In the genomic region with DNA sequence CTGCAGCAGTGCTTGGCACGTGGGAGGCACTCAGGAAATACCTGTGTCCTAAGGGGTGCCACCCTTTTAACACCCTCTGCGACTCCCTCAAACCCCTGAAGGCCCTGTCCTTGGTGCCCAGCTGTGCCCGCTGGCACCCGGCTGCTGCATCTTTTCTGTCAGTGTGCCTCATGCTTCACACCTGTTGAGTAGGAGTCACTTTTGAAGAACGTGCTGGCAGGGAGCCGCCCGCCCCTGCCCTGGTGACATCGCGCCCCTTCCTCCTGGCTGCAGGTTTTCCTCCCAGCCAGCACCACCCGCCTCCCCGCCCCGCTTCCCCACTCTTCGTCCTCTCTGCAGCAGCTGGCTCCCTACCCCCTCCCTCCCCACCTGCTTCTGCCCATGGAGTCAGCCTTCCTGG, we compare ENCODE assay signal across 14 cellular contexts. TPM values are rescaled to one million over a fixed set of nuclear protein-coding genes. Genes with fewer than 3 reads are reported as not detected.
DNase-seq lines count a peak whose midpoint lies in the region; ATAC-seq and TF ChIP-seq lines count a peak whose summit lies in the region.
"Had no signal": no experiment of that assay in that cellular context is flagged by ENCODE, and none has a peak within 500 bp of the region (broad histone marks: within the 10 kb centered on the region; RNA-seq: fewer than 3 reads in every experiment).

No MANE protein-coding gene starts in this region.

- H3K9me3 ChIP-seq in neutrophil: no peaks in the 10 kb centered on the region
- H3K9me3 ChIP-seq: colonic mucosa, SJSA1 had no signal

- no peak for TF ChIP-seq CTCF in neutrophil (IDR thresholded peaks at IDR 0.05)

- peaks cover 17 to 21% of the 10 kb centered on the region in 2 experiments for H3K4me1 ChIP-seq in neutrophil (ENCODE audit: control insufficient read depth in 1 of 2, insufficient read depth in 1 of 2, low read depth in 1 of 2, low read length in 1 of 2)
- H3K4me1 ChIP-seq: colonic mucosa, SJSA1 had no signal

- H3K4me3 Mint-ChIP-seq in dendritic cell treated with granulocyte-macrophage colony-stimulating factor and Interleukin-4, amounts not matched to agents 40 ng/mL and 50 ng/mL, for 4 days: no peak overlapping the region

- intact Hi-C loops in Right ventricle myocardium superior (cut with DNase I): no loop called here
- intact Hi-C loops in cardiac septum (cut with DNase I): no loop called here
- intact Hi-C loops in dendritic cell treated with granulocyte-macrophage colony-stimulating factor and Interleukin-4, amounts not matched to agents 40 ng/mL and 50 ng/mL, for 4 days (cut with micrococcal nuclease): no loop called here

- peak overlapping the region; percentile 87 for H3K27ac ChIP-seq in neutrophil
- H3K27ac ChIP-seq: colonic mucosa, GM23248, SJSA1 had no signal

- no peak overlapping the region for H3K4me3 ChIP-seq in neutrophil (ENCODE audit: low read depth in 1 of 2, low read length in 1 of 2)
- H3K4me3 ChIP-seq: colonic mucosa, GM23248, SJSA1 had no signal

- H3K27ac Mint-ChIP-seq in dendritic cell treated with granulocyte-macrophage colony-stimulating factor and Interleukin-4, amounts not matched to agents 40 ng/mL and 50 ng/mL, for 4 days: peak overlapping the region; percentile 90

- no peaks in the 10 kb centered on the region for H3K27me3 Mint-ChIP-seq in dendritic cell treated with granulocyte-macrophage colony-stimulating factor and Interleukin-4, amounts not matched to agents 40 ng/mL and 50 ng/mL, for 4 days

- H3K27me3 ChIP-seq in neutrophil: no peaks in the 10 kb centered on the region
- H3K27me3 ChIP-seq: colonic mucosa, SJSA1 had no signal

- DNase-seq in Right ventricle myocardium superior (no peak), cardiac septum (ENCODE audit: low spot score) (no peak), dermis blood vessel endothelial cell (no peak)
- DNase-seq: activated CD4-positive, alpha-beta T cell treated with anti-CD3 and anti-CD28 coated beads for 48 hours; colonic mucosa; GM23248; NCI-H1436 treated with DMSO at 0.1 percent for 48 hours had no signal

- H3K36me3 Mint-ChIP-seq in dendritic cell treated with granulocyte-macrophage colony-stimulating factor and Interleukin-4, amounts not matched to agents 40 ng/mL and 50 ng/mL, for 4 days (ENCODE audit: low read depth): peaks cover 96% of the 10 kb centered on the region

- peak; percentile 12 for ATAC-seq in Right ventricle myocardium superior (ENCODE audit: poor library complexity)
- ATAC-seq in GM21447 (IDR thresholded peaks at IDR 0.05; ENCODE audit: unreplicated experiment): no peak
- no peak for ATAC-seq in GM21737 (IDR thresholded peaks at IDR 0.05; ENCODE audit: unreplicated experiment)
- no peak for ATAC-seq in HG03342 (IDR thresholded peaks at IDR 0.05; ENCODE audit: unreplicated experiment)

- peaks cover 76% of the 10 kb centered on the region for H3K36me3 ChIP-seq in neutrophil

- H3K9me3 Mint-ChIP-seq in dendritic cell treated with granulocyte-macrophage colony-stimulating factor and Interleukin-4, amounts not matched to agents 40 ng/mL and 50 ng/mL, for 4 days: no peaks in the 10 kb centered on the region

- peaks cover 50% of the 10 kb centered on the region for H3K4me1 Mint-ChIP-seq in dendritic cell treated with granulocyte-macrophage colony-stimulating factor and Interleukin-4, amounts not matched to agents 40 ng/mL and 50 ng/mL, for 4 days (ENCODE audit: low read depth)

RNA-seq across cellular contexts. Expression of a gene that starts 17.8 kb away (rescaled TPM):
- total RNA-seq in Right ventricle myocardium superior: 8.6 TPM
- total RNA-seq in cardiac septum: 14.4 TPM
- total RNA-seq in dermis blood vessel endothelial cell: 152 and 238 TPM in 2 replicates

RNA-seq across cellular contexts. Expression of a gene that starts 18.4 kb away (rescaled TPM):
- total RNA-seq in Right ventricle myocardium superior (451 TPM), cardiac septum (668 TPM), dermis blood vessel endothelial cell (50.4 and 189 TPM in 2 replicates)

RNA-seq across cellular contexts. Expression of a gene that starts 21.8 kb away (rescaled TPM):
- total RNA-seq in Right ventricle myocardium superior (5.3 TPM), cardiac septum (10.5 TPM), dermis blood vessel endothelial cell (1.0 and 3.3 TPM in 2 replicates)

RNA-seq across cellular contexts. Expression of a gene that starts 49.7 kb away (rescaled TPM):
- total RNA-seq in Right ventricle myocardium superior (1.0 TPM), cardiac septum (not detected), dermis blood vessel endothelial cell (0.17 and 0.23 TPM in 2 replicates)
- total RNA-seq: GM23248, mesenteric fat pad, SJSA1 had no signal
